In genomic region chr12:26783133-26783531, GRCh38 we compare ENCODE assay signal across 20 cellular contexts.
"Had no signal": no experiment of that assay in that cellular context is flagged by ENCODE, and none has a peak within 500 bp of the region (broad histone marks: within the 10 kb centered on the region; RNA-seq: fewer than 3 reads in every experiment).

No MANE protein-coding gene starts in this region.

- H3K4me3 Mint-ChIP-seq: natural killer cell treated with Interleukin-12 subunit alpha and Interleukin-12 subunit beta and Interleukin-15 and Interleukin-18, amount 100 ng/mL, for 72 hours; neural progenitor cell; stimulated activated memory B cell treated with anti-CD40 and anti-IgM and Interleukin-4, amounts not matched to agents 10 μg/mL and 1 μg/mL and 100 μg/mL, for 72 hours; stimulated activated naive CD8-positive, alpha-beta T cell treated with anti-CD3 and anti-CD28 coated beads, Interleukin-15, amount 100 ng/mL, for 72 hours had no signal

- H3K9me3 Mint-ChIP-seq: natural killer cell treated with Interleukin-12 subunit alpha and Interleukin-12 subunit beta and Interleukin-15 and Interleukin-18, amount 100 ng/mL, for 72 hours had no signal

- H3K27me3 Mint-ChIP-seq: natural killer cell treated with Interleukin-12 subunit alpha and Interleukin-12 subunit beta and Interleukin-15 and Interleukin-18, amount 100 ng/mL, for 72 hours; stimulated activated memory B cell treated with anti-CD40 and anti-IgM and Interleukin-4, amounts not matched to agents 10 μg/mL and 1 μg/mL and 100 μg/mL, for 72 hours; stimulated activated naive CD8-positive, alpha-beta T cell treated with anti-CD3 and anti-CD28 coated beads, Interleukin-15, amount 100 ng/mL, for 72 hours had no signal

- ATAC-seq: natural killer cell treated with Interleukin-12 subunit alpha and Interleukin-12 subunit beta and Interleukin-15 and Interleukin-18, amount 100 ng/mL, for 72 hours; psoas muscle; stimulated activated memory B cell treated with anti-CD40 and anti-IgM and Interleukin-4, amounts not matched to agents 10 μg/mL and 1 μg/mL and 100 μg/mL, for 72 hours; stimulated activated naive CD8-positive, alpha-beta T cell treated with anti-CD3 and anti-CD28 coated beads, Interleukin-15, amount 100 ng/mL, for 72 hours had no signal

- H3K27ac ChIP-seq: neural progenitor cell, psoas muscle, right lobe of liver, upper lobe of left lung, vagina had no signal

- H3K4me1 ChIP-seq: neural progenitor cell, spleen had no signal

- H3K4me3 ChIP-seq: neural progenitor cell, psoas muscle, right lobe of liver, spleen, upper lobe of left lung, vagina had no signal

- H3K27me3 ChIP-seq: neural progenitor cell, right lobe of liver, spleen, upper lobe of left lung, vagina had no signal

- H3K9me3 ChIP-seq: right lobe of liver, vagina had no signal

- H3K4me1 Mint-ChIP-seq: neural progenitor cell; stimulated activated naive CD8-positive, alpha-beta T cell treated with anti-CD3 and anti-CD28 coated beads, Interleukin-15, amount 100 ng/mL, for 72 hours had no signal

- H3K4me2 ChIP-seq: neural progenitor cell had no signal

- DNase-seq: effector memory CD4-positive, alpha-beta T cell; foreskin melanocyte; head of caudate nucleus; hippocampal formation; kidney glomerular epithelial cell; midbrain; nucleus accumbens; psoas muscle; retina; right lobe of liver; spleen; stimulated activated CD4-positive, alpha-beta T cell treated with anti-CD3 and anti-CD28 coated beads, Interleukin-15, amount 100 ng/mL, for 24 hours; stimulated activated CD4-positive, alpha-beta T cell treated with anti-CD3 and anti-CD28 coated beads, Interleukin-1b, Interleukin-23, amount 100 ng/mL, for 48 hours; stimulated activated CD4-positive, alpha-beta T cell treated with anti-CD3 and anti-CD28 coated beads, Interleukin-4, amount 100 ng/mL, for 24 hours; stimulated activated naive CD8-positive, alpha-beta T cell treated with anti-CD3 and anti-CD28 coated beads, Interleukin-15, amount 100 ng/mL, for 72 hours; upper lobe of left lung had no signal

- H3K36me3 ChIP-seq: neural progenitor cell, upper lobe of left lung, vagina had no signal

- H2AFZ ChIP-seq: neural progenitor cell had no signal

- H3K27ac Mint-ChIP-seq: natural killer cell treated with Interleukin-12 subunit alpha and Interleukin-12 subunit beta and Interleukin-15 and Interleukin-18, amount 100 ng/mL, for 72 hours; neural progenitor cell had no signal

- H3K9ac ChIP-seq: neural progenitor cell had no signal
